10 cellular contexts compared by ENCODE assay signal in the genomic region with DNA sequence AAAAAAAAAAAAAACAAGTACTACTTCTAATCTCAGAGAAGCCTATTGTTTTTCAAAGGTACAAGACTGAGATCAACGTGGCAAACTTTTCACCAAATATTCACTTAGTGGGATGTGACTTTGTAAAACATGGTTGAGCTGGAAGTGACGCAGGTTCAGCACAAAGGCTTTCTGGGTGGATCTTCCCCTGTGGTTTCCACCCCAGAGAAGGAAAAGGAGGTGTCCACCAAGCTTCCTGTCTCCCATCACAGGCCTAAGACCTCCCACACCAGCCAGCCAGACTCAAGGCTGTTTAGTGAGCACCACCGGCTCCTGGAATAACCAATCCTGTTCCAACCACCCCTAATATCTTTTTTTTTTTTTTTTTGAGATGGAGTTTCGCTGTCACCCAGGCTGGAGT. TPM values are rescaled to one million over a fixed set of nuclear protein-coding genes. Genes with fewer than 3 reads are reported as not detected.
DNase-seq lines count a peak whose midpoint lies in the region; ATAC-seq and TF ChIP-seq lines count a peak whose summit lies in the region.
"Had no signal": no experiment of that assay in that cellular context is flagged by ENCODE, and none has a peak within 500 bp of the region (broad histone marks: within the 10 kb centered on the region; RNA-seq: fewer than 3 reads in every experiment).

No MANE protein-coding gene starts in this region.

- no peak overlapping the region for H2BK5ac ChIP-seq in neuronal stem cell (ENCODE audit: low read length)

- H3K9ac ChIP-seq in neuronal stem cell (ENCODE audit: low read depth, low read length, poor library complexity) = no peak overlapping the region

- H3K36me3 ChIP-seq in right lobe of liver (no peaks in the 10 kb centered on the region), vagina (peaks cover 0 to 5% of the 10 kb centered on the region in 2 donors), neuronal stem cell (replicated peaks in 1 of 2; ENCODE audit: control insufficient read depth in 2 of 2, insufficient read depth in 2 of 2, low read length in 2 of 2) (peaks cover 7 to 12% of the 10 kb centered on the region in 2 donors)

- no peak overlapping the region for H2BK15ac ChIP-seq in neuronal stem cell (ENCODE audit: low read length)

- H4K8ac ChIP-seq in neuronal stem cell (ENCODE audit: low read depth, low read length) = no peak overlapping the region

- H3K79me1 ChIP-seq in neuronal stem cell (ENCODE audit: low read depth, low read length) = peaks cover 30% of the 10 kb centered on the region

- no peak overlapping the region for H3K23ac ChIP-seq in neuronal stem cell (ENCODE audit: low read depth, low read length, poor library complexity)

- no peak overlapping the region for H3K14ac ChIP-seq in neuronal stem cell (ENCODE audit: low read length)

- H3K27ac Mint-ChIP-seq in activated naive CD8-positive, alpha-beta T cell treated with anti-CD3 and anti-CD28 coated beads for 36 hours = peak overlapping the region; percentile 60

- H3K4ac ChIP-seq in neuronal stem cell (ENCODE audit: low read length) = no peak overlapping the region

- H3K9me3 ChIP-seq in right lobe of liver = no peaks in the 10 kb centered on the region
- no peaks in the 10 kb centered on the region for H3K9me3 ChIP-seq in vagina
- no peaks in the 10 kb centered on the region for H3K9me3 ChIP-seq in neuronal stem cell (replicated peaks in 1 of 2; ENCODE audit: control insufficient read depth in 2 of 2, insufficient read depth in 1 of 2, low read depth in 1 of 2, low read length in 2 of 2)
- H3K9me3 ChIP-seq: A549 had no signal

- no peak overlapping the region for H4K91ac ChIP-seq in neuronal stem cell (ENCODE audit: low read depth, low read length, poor library complexity)

- H3K27me3 Mint-ChIP-seq in activated naive CD8-positive, alpha-beta T cell treated with anti-CD3 and anti-CD28 coated beads for 36 hours = no peaks in the 10 kb centered on the region

- peaks cover 0 to 13% (median 0%) of the 10 kb centered on the region in 4 donors for H3K4me1 ChIP-seq in right lobe of liver
- peaks cover 88% of the 10 kb centered on the region for H3K4me1 ChIP-seq in vagina
- H3K4me1 ChIP-seq in neuronal stem cell (ENCODE audit: control insufficient read depth in 2 of 2, insufficient read depth in 1 of 2, low read depth in 1 of 2, low read length in 2 of 2) = peaks cover 9 to 10% of the 10 kb centered on the region in 2 donors

- H2BK12ac ChIP-seq in neuronal stem cell (ENCODE audit: low read length) = no peak overlapping the region

- H3K4me2 ChIP-seq in neuronal stem cell (ENCODE audit: insufficient read depth, low read length, poor library complexity, severe bottlenecking) = no peak overlapping the region
- H3K4me2 ChIP-seq: A549 had no signal

- peaks cover 51% of the 10 kb centered on the region for H3K4me1 Mint-ChIP-seq in activated naive CD8-positive, alpha-beta T cell treated with anti-CD3 and anti-CD28 coated beads for 36 hours

- DNase-seq in activated gamma-delta T cell treated with Interleukin-2 at 50 U/mL for 16 hours (peak; percentile 43), activated gamma-delta T cell (lab: John Stamatoyannopoulos, UW) (no peak), right lobe of liver (no peak), vagina (ENCODE audit: extremely low spot score in 2 of 2) (no peak), neuronal stem cell (ENCODE audit: low spot score) (no peak), NCI-H2081 (lab: John Stamatoyannopoulos, UW) (no peak)
- DNase-seq in activated naive CD8-positive, alpha-beta T cell treated with anti-CD3 and anti-CD28 coated beads for 36 hours = peak; percentile 39
- DNase-seq: NCI-H1092 treated with DMSO at 0.1 percent for 48 hours had no signal

- H3K27ac ChIP-seq in right lobe of liver (peak overlapping the region in 1 of 3 donors; percentile 57), vagina (peak overlapping the region; percentile 50), neuronal stem cell (replicated peaks; ENCODE audit: low read length) (no peak overlapping the region)
- H3K27ac ChIP-seq: A549 had no signal

- no peak overlapping the region for H2AFZ ChIP-seq in neuronal stem cell (ENCODE audit: low read length)

- no peaks in the 10 kb centered on the region for H3K9me3 Mint-ChIP-seq in activated naive CD8-positive, alpha-beta T cell treated with anti-CD3 and anti-CD28 coated beads for 36 hours

- ATAC-seq in right lobe of liver (peak; percentile 58 to 77 (median 73)), GM18868 (IDR thresholded peaks at IDR 0.05; ENCODE audit: unreplicated experiment) (no peak)
- ATAC-seq: A549 had no signal

- TF ChIP-seq POLR2A in right lobe of liver (IDR thresholded peaks at IDR 0.05) = no peak
- TF ChIP-seq POLR2A in vagina (IDR thresholded peaks at IDR 0.05) = no peak

- TF ChIP-seq CTCF in right lobe of liver (IDR thresholded peaks at IDR 0.05) (no peak), vagina (IDR thresholded peaks at IDR 0.05) (no peak)

- H2AK5ac ChIP-seq in neuronal stem cell (ENCODE audit: low read depth, low read length) = no peak overlapping the region

- WGBS in right lobe of liver (ENCODE audit: insufficient coverage, low coverage, low lambda C conversion rate, missing lambda C conversion rate) = 39% methylated on average over 3 of the region's 4 CpGs
- no CpG with 5 or more reads among the region's 4 CpGs for WGBS in neuronal stem cell (ENCODE audit: extremely low coverage in 2 of 2, insufficient read length in 2 of 2, insufficient replicate concordance in 1 of 2), 2 donors

- intact Hi-C loops in right lobe of liver (cut with DNase I) = loop anchor here in 1 of 2 donors (10.0 kb wide), 1 partner anchor 78 kb away; no protein-coding TSS in a partner anchor
- intact Hi-C loops in vagina (cut with DNase I) = no loop called here

- H3K36me3 Mint-ChIP-seq in activated naive CD8-positive, alpha-beta T cell treated with anti-CD3 and anti-CD28 coated beads for 36 hours = peaks cover 3% of the 10 kb centered on the region

- H3K4me3 ChIP-seq in right lobe of liver = no peak overlapping the region
- H3K4me3 ChIP-seq in vagina = no peak overlapping the region
- no peak overlapping the region for H3K4me3 ChIP-seq in neuronal stem cell (ENCODE audit: low read length in 2 of 2)
- H3K4me3 ChIP-seq: A549 had no signal

- H3K18ac ChIP-seq in neuronal stem cell (ENCODE audit: low read length) = no peak overlapping the region

- H3K4me3 Mint-ChIP-seq in activated naive CD8-positive, alpha-beta T cell treated with anti-CD3 and anti-CD28 coated beads for 36 hours = no peak overlapping the region

- no peaks in the 10 kb centered on the region for H3K27me3 ChIP-seq in right lobe of liver
- no peaks in the 10 kb centered on the region for H3K27me3 ChIP-seq in vagina
- no peaks in the 10 kb centered on the region for H3K27me3 ChIP-seq in neuronal stem cell (ENCODE audit: control insufficient read depth in 3 of 3, insufficient read depth in 3 of 3, low read depth in 1 of 3, low read length in 3 of 3)

- H2BK120ac ChIP-seq in neuronal stem cell (ENCODE audit: low read depth, low read length) = no peak overlapping the region

RNA-seq across cellular contexts. Expression of a gene that starts 5.7 kb away (rescaled TPM):
- 10 to 100 TPM; 18.2 to 20.0 TPM for total RNA-seq in activated naive CD8-positive, alpha-beta T cell treated with anti-CD3 and anti-CD28 coated beads for 36 hours
- total RNA-seq in right lobe of liver (10 to 100 TPM in 5 of 6 experiments, 1 to 10 TPM in 1; 7.9 to 42.6 (median 16.9) TPM), vagina (50.8 TPM)
- polyA plus RNA-seq in neuronal stem cell (2013, experiment 1 of 2) = 50.9 TPM
- 51.3 TPM for polyA plus RNA-seq in neuronal stem cell (2013, experiment 2 of 2)

RNA-seq across cellular contexts. Expression of a gene that starts 50.1 kb away (rescaled TPM):
- total RNA-seq in activated naive CD8-positive, alpha-beta T cell treated with anti-CD3 and anti-CD28 coated beads for 36 hours = 100 to 1,000 TPM; 111 to 114 TPM
- total RNA-seq in right lobe of liver = 10 to 100 TPM; 19.9 to 41.8 (median 27.4) TPM
- 162 TPM for total RNA-seq in vagina
- 224 TPM for polyA plus RNA-seq in neuronal stem cell (2013, experiment 1 of 2)
- polyA plus RNA-seq in neuronal stem cell (2013, experiment 2 of 2) = 229 TPM

Comparison
In these comparisons a context has a peak if more than half of its experiments do, and no peak if none do; other contexts are left out.
1. DNase-seq: peak in activated gamma-delta T cell treated with Interleukin-2 at 50 U/mL for 16 hours (single experiment) and activated naive CD8-positive, alpha-beta T cell treated with anti-CD3 and anti-CD28 coated beads for 36 hours (single experiment); none in activated gamma-delta T cell (single experiment), right lobe of liver (0 of 3), vagina (0 of 2), neuronal stem cell (single experiment) and NCI-H2081 (0 of 2).